ENCODE assay signal across 22 cellular contexts in the genomic region with DNA sequence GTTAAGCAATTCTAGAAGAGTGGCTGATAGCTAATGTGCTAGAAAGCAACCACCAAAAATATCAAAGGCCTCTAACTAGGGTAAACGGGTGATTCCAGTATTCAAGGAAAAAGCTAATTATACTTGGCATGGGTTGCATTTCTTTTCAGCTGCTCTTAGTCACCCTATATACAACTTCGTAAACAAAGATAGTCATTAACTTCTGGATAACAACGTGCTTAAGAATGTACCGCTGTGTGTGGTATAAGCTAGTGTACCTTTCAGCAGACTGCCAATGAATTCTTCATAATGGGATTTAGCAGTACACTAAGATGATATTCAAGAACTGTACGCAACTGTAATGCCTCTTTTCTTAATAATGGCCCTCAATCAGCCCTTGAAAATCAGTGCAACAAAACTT. TPM values are rescaled to one million over a fixed set of nuclear protein-coding genes. Genes with fewer than 3 reads are reported as not detected.
DNase-seq lines count a peak whose midpoint lies in the region; ATAC-seq, FAIRE-seq and TF ChIP-seq lines count a peak whose summit lies in the region.
"Had no signal": no experiment of that assay in that cellular context is flagged by ENCODE, and none has a peak within 500 bp of the region (broad histone marks: within the 10 kb centered on the region; RNA-seq: fewer than 3 reads in every experiment).

No MANE protein-coding gene starts in this region.

- DNase-seq in A549 (ENCODE audit: low read depth in 1 of 2, low spot score in 1 of 2) (no peak), GM18507 (ENCODE audit: extremely low spot score, insufficient read length, low read depth) (no peak), PC-3 (peak; percentile 12), fibroblast of lung (ENCODE audit: low read depth in 2 of 2) (peak; percentile 27 to 60), OCI-LY7 (ENCODE audit: low spot score) (no peak)
- DNase-seq: activated B cell treated with CpG ODN at 0.5 μM for 24 hours; activated CD8-positive, alpha-beta T cell treated with anti-CD3 and anti-CD28 coated beads, Interleukin-2, amount 10 ng/mL, durations not matched to agents 7 days and 5 days; activated naive CD4-positive, alpha-beta T cell treated with anti-CD3 and anti-CD28 coated beads for 36 hours; activated T-cell treated with anti-CD3 and anti-CD28 coated beads, Interleukin-2, amount 50 U/mL, for 24 hours; effector memory CD4-positive, alpha-beta T cell; NCI-H1694; NCI-H226; nephron progenitor cell; RPMI8226; T-helper 9 cell had no signal

- ATAC-seq in A549 (no peak), PC-3 (peak; percentile 64), GM19467 (IDR thresholded peaks at IDR 0.05; ENCODE audit: unreplicated experiment) (no peak), HG03460 (IDR thresholded peaks at IDR 0.05; ENCODE audit: unreplicated experiment) (no peak), GM19023 (IDR thresholded peaks at IDR 0.05; ENCODE audit: unreplicated experiment) (no peak)
- ATAC-seq: activated CD8-positive, alpha-beta T cell treated with anti-CD3 and anti-CD28 coated beads, Interleukin-2, amount 10 ng/mL, durations not matched to agents 7 days and 5 days; left lobe of liver had no signal

- H3K36me3 ChIP-seq in PC-3 (ENCODE audit: low read depth, low read length) (peaks cover 32% of the 10 kb centered on the region), fibroblast of lung (ENCODE audit: control insufficient read depth, insufficient read depth, low read length) (peaks cover 10% of the 10 kb centered on the region), OCI-LY7 (ENCODE audit: insufficient read depth, low read length) (peaks cover 87% of the 10 kb centered on the region)

- intact Hi-C loops in PC-3 (cut with micrococcal nuclease) = no loop called here
- intact Hi-C loops in OCI-LY7 (cut with micrococcal nuclease; ENCODE audit: unreplicated experiment) = no loop called here

- H3K9ac ChIP-seq in PC-3 (ENCODE audit: low read length) (no peak overlapping the region), fibroblast of lung (ENCODE audit: insufficient read depth, low read length) (no peak overlapping the region)

- H2AFZ ChIP-seq in PC-3 (ENCODE audit: low read length) (no peak overlapping the region), fibroblast of lung (ENCODE audit: low read length) (no peak overlapping the region), OCI-LY7 (ENCODE audit: low read length) (no peak overlapping the region)

- H3K4me1 ChIP-seq in A549 (no peaks in the 10 kb centered on the region), PC-3 (ENCODE audit: insufficient read depth, low read length) (no peaks in the 10 kb centered on the region), fibroblast of lung (ENCODE audit: control insufficient read depth, extremely low read depth, insufficient read depth, low read length) (no peaks in the 10 kb centered on the region), OCI-LY7 (ENCODE audit: insufficient read depth, low read length, poor library complexity, severe bottlenecking) (no peaks in the 10 kb centered on the region)

- TF ChIP-seq RAD21 in A549 (conservative IDR thresholded peaks at IDR 0.05 in 1 of 2, IDR thresholded peaks at IDR 0.05 in 1 of 2) = no peak

- no peaks in the 10 kb centered on the region for H3F3A ChIP-seq in PC-3 (ENCODE audit: low read length, unreplicated experiment)

- POLR2A ChIA-PET in A549 (lab: Yijun Ruan, JAX) = interaction anchor here (0.7 kb wide), 1 partner anchor 645 kb away, joined by 10 read pairs; the partner anchor contains the start of gene RAD52
- POLR2A ChIA-PET in PC-3 (lab: Charles Lee; ENCODE audit: unreplicated experiment) = no interaction called here
- POLR2A ChIA-PET in OCI-LY7 (lab: Charles Lee) = interaction anchor here (0.9 to 1.5 kb wide), 2 partner anchors 10 to 25 kb away, joined by 4 to 6 read pairs; no protein-coding TSS in a partner anchor

- 88% methylated on average over 5 of the region's 5 CpGs for WGBS in A549 (ENCODE audit: missing lambda C conversion rate)

- no peak for TF ChIP-seq EP300 in A549 (IDR thresholded peaks at IDR 0.05)

- H3K27me3 ChIP-seq in PC-3 (ENCODE audit: low read length) (no peaks in the 10 kb centered on the region), fibroblast of lung (ENCODE audit: control insufficient read depth, insufficient read depth, low read length) (no peaks in the 10 kb centered on the region)

- BruUV-seq in PC-3 (replicated peaks; lab: Mats Ljungman, UMichigan) (no TSS peak), OCI-LY7 (replicated peaks; lab: Mats Ljungman, UMichigan) (no TSS peak)

- H3K9me3 ChIP-seq in A549 = peaks cover 5% of the 10 kb centered on the region; the same call in 1 of the 3 replicates
- H3K9me3 ChIP-seq in PC-3 (ENCODE audit: low read length) = no peaks in the 10 kb centered on the region
- H3K9me3 ChIP-seq in fibroblast of lung (ENCODE audit: control insufficient read depth, insufficient read depth, low read depth, low read length) = no peaks in the 10 kb centered on the region
- 0 out of 2 replicates have a peak, but pooled peaks cover 7% of the 10 kb centered on the region for H3K9me3 ChIP-seq in OCI-LY7 (ENCODE audit: low read length)

- H3K27ac ChIP-seq in A549 = no peak overlapping the region
- no peak overlapping the region for H3K27ac ChIP-seq in PC-3 (ENCODE audit: low read length)
- H3K27ac ChIP-seq in fibroblast of lung (ENCODE audit: insufficient read depth, low read length) = no peak overlapping the region
- H3K27ac ChIP-seq in OCI-LY7 (ENCODE audit: low read depth, low read length, poor library complexity, severe bottlenecking) = no peak overlapping the region

- FAIRE-seq in A549 (lab: Jason Lieb, UNC) (peak; percentile 23), GM18507 (lab: Jason Lieb, UNC) (peak; percentile 29)
- FAIRE-seq: G401.6 had no signal

- H4K20me1 ChIP-seq in PC-3 (ENCODE audit: low read length) (0 out of 2 replicates have a peak, but pooled peaks cover 5% of the 10 kb centered on the region), fibroblast of lung (ENCODE audit: control insufficient read depth, extremely low read depth, insufficient read depth, low read length) (no peaks in the 10 kb centered on the region), OCI-LY7 (ENCODE audit: insufficient read depth, low read length) (no peaks in the 10 kb centered on the region)

- no peak for TF ChIP-seq POLR2A in A549 (IDR thresholded peaks at IDR 0.05; ENCODE audit: low read length)

- TF ChIP-seq CTCF in A549 (IDR thresholded peaks at IDR 0.05) = no peak
- TF ChIP-seq CTCF in PC-3 (conservative IDR thresholded peaks at IDR 0.05; ENCODE audit: low read depth, low read length) = no peak
- no peak for TF ChIP-seq CTCF in fibroblast of lung (conservative IDR thresholded peaks at IDR 0.05 in 1 of 2, IDR thresholded peaks at IDR 0.05 in 1 of 2; ENCODE audit: low read depth in 1 of 2, low read length in 2 of 2)
- TF ChIP-seq CTCF in OCI-LY7 (conservative IDR thresholded peaks at IDR 0.05; ENCODE audit: low read length) = no peak

- H3K9me2 ChIP-seq in PC-3 (replicated peaks; ENCODE audit: low read length) = no peaks in the 10 kb centered on the region
- no peaks in the 10 kb centered on the region for H3K9me2 ChIP-seq in OCI-LY7 (ENCODE audit: insufficient read depth, low read length)

- H3K4me2 ChIP-seq in A549 (no peak overlapping the region), PC-3 (ENCODE audit: low read length) (no peak overlapping the region), fibroblast of lung (ENCODE audit: extremely low read depth, insufficient read depth, low read length) (no peak overlapping the region), OCI-LY7 (ENCODE audit: low read length) (no peak overlapping the region)

- CTCF ChIA-PET in A549 (lab: Yijun Ruan, JAX) = interaction anchor here (1.4 kb wide), 1 partner anchor 49 kb away, joined by 3 read pairs; no protein-coding TSS in a partner anchor
- CTCF ChIA-PET in PC-3 (lab: Charles Lee) = no interaction called here
- CTCF ChIA-PET in OCI-LY7 (lab: Charles Lee; ENCODE audit: unreplicated experiment) = no interaction called here

- H3K79me2 ChIP-seq in PC-3 (ENCODE audit: low read length) (0 out of 2 replicates have a peak, but pooled peaks cover 3% of the 10 kb centered on the region), fibroblast of lung (ENCODE audit: control insufficient read depth, insufficient read depth, low read length) (no peaks in the 10 kb centered on the region), OCI-LY7 (ENCODE audit: insufficient read depth, low read depth, low read length) (no peaks in the 10 kb centered on the region)

- H3K4me3 ChIP-seq in A549 (no peak overlapping the region), PC-3 (ENCODE audit: low read length) (no peak overlapping the region), fibroblast of lung (replicated peaks in 1 of 4; ENCODE audit: control extremely low read depth in 1 of 4, insufficient read depth in 1 of 4, low read depth in 3 of 4, low read length in 4 of 4) (no peak overlapping the region), OCI-LY7 (ENCODE audit: low read depth, low read length, poor library complexity, severe bottlenecking) (no peak overlapping the region)

TF ChIP-seq in A549, 52 proteins besides CTCF, POLR2A, EP300 and RAD21 (continues in another document):
- TF ChIP-seq NFE2L2 (conservative IDR thresholded peaks at IDR 0.05; ENCODE audit: low read length) (no peak), MAX (IDR thresholded peaks at IDR 0.05) (no peak), CHD4 (IDR thresholded peaks at IDR 0.05; ENCODE audit: borderline replicate concordance) (no peak), GATA3 (IDR thresholded peaks at IDR 0.05; ENCODE audit: borderline replicate concordance) (no peak)

RNA-seq across cellular contexts. Expression of gene SLC6A13, which starts 42.2 kb away (rescaled TPM):
- 0.22 and 0.43 TPM in 2 replicates for polyA plus RNA-seq in A549 (2011; rRNA removed)
- 0.09 and 0.11 TPM in 2 replicates for polyA plus RNA-seq in A549 (2012; cell fraction: cytosol; rRNA removed)
- polyA plus RNA-seq in A549 (2012; cell fraction: nucleus; rRNA removed) = 1.0 and 1.4 TPM in 2 replicates
- polyA plus RNA-seq in A549 (2017; fragmentation: RNase III; extraction: RNeasy Plus Mini Kit Qiagen cat#74134 plus additional on column Dnase treatment) = 0.20 to 0.61 TPM (median 0.49 TPM) in 3 replicates
- 0.17 and 0.24 TPM in 2 replicates for polyA minus RNA-seq in A549 (2011; rRNA and poly(A)+ RNA removed)
- not detected in 2 replicates for total RNA-seq in PC-3 (2014; rRNA removed)
- total RNA-seq in fibroblast of lung = not detected in 2 replicates
- polyA plus RNA-seq in fibroblast of lung = not detected in 2 replicates
- polyA plus RNA-seq in fibroblast of lung (2012) = not detected in 2 replicates
- polyA minus RNA-seq in fibroblast of lung (ENCODE audit: low replicate concordance) = not detected in 2 replicates
- total RNA-seq in OCI-LY7 (2014; rRNA removed; shearing (Covaris generic)) = 0.09 TPM in 1 of 2 replicates, not detected in the other
- not detected in 2 replicates for total RNA-seq in OCI-LY7 (2022)
- total RNA-seq: activated naive CD4-positive, alpha-beta T cell treated with anti-CD3 and anti-CD28 coated beads for 36 hours had no signal
- polyA plus RNA-seq: CD14-positive monocyte, IgD-negative memory B cell had no signal

Comparison
In these comparisons a context has a peak if more than half of its experiments do, and no peak if none do; other contexts are left out.
1. DNase-seq: peak in PC-3 (single experiment) and fibroblast of lung (2 of 2); none in A549 (0 of 2), GM18507 (single experiment) and OCI-LY7 (single experiment).